20 cellular contexts compared by ENCODE assay signal in the genomic region with DNA sequence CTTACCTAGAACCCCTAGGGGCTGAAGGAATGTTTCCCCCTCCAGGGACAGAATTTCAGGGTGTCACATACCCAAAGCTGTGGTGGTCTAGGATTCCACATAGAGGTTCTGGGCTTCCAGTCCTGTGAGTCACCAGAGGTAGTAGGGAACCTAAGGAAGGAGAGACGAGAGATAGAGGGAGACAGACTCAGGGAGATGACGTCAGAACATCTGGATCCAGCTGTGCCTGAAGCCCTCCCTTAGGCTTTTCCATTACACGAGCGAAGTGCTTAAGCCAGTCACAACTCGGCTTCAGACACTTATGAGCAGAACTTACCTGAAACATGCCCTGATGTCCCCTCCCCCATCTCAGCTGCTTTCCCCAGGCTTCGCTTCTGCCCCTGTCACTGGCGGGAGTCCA. TPM values are rescaled to one million over a fixed set of nuclear protein-coding genes. Genes with fewer than 3 reads are reported as not detected.
"Had no signal": no experiment of that assay in that cellular context is flagged by ENCODE, and none has a peak within 500 bp of the region (broad histone marks: within the 10 kb centered on the region; RNA-seq: fewer than 3 reads in every experiment).

No MANE protein-coding gene starts in this region.

- H3K4me1 Mint-ChIP-seq: central memory CD8-positive, alpha-beta T cell had no signal

- H3K9me3 Mint-ChIP-seq: activated naive CD4-positive, alpha-beta T cell treated with anti-CD3 and anti-CD28 coated beads for 36 hours; central memory CD8-positive, alpha-beta T cell had no signal

- H3K4me3 Mint-ChIP-seq: activated CD8-positive, alpha-beta T cell treated with anti-CD3 and anti-CD28 coated beads, Interleukin-2, amount 10 ng/mL, durations not matched to agents 7 days and 5 days; activated naive CD4-positive, alpha-beta T cell treated with anti-CD3 and anti-CD28 coated beads for 36 hours; activated naive CD8-positive, alpha-beta T cell; brain; central memory CD8-positive, alpha-beta T cell; T-helper 17 cell; WTC11 had no signal

- H3K27me3 Mint-ChIP-seq: activated naive CD8-positive, alpha-beta T cell; central memory CD8-positive, alpha-beta T cell; T-helper 17 cell had no signal

- DNase-seq: activated CD4-positive, alpha-beta T cell treated with anti-CD3 and anti-CD28 coated beads for 48 hours; activated CD4-positive, alpha-beta T cell treated with anti-CD3 and anti-CD28 coated beads, Interleukin-2, amount 50 U/mL, for 4 hours; activated CD4-positive, CD25-positive, alpha-beta regulatory T cell treated with anti-CD3 and anti-CD28 coated beads, Interleukin-2, amount 50 U/mL, for 72 hours; activated CD8-positive, alpha-beta memory T cell treated with anti-CD3 and anti-CD28 coated beads, Interleukin-2, amount 50 U/mL, for 48 hours; activated CD8-positive, alpha-beta T cell treated with anti-CD3 and anti-CD28 coated beads, Interleukin-2, amount 10 ng/mL, durations not matched to agents 7 days and 5 days; activated effector memory CD4-positive, alpha-beta T cell treated with anti-CD3 and anti-CD28 coated beads, Interleukin-2, amount 50 U/mL, for 16 hours; activated naive CD4-positive, alpha-beta T cell treated with anti-CD3 and anti-CD28 coated beads for 36 hours; activated T-cell treated with anti-CD3 and anti-CD28 coated beads, Interleukin-2, amount 50 U/mL, for 1 hour; MM.1S; NK-92 treated with Interleukin-12 subunit alpha and Interleukin-12 subunit beta, amount 100 ng/mL, for 24 hours; SHP77 treated with DMSO at 0.1 percent for 48 hours; T-helper 17 cell; T-helper 9 cell had no signal

- H3K27ac Mint-ChIP-seq: activated CD8-positive, alpha-beta T cell treated with anti-CD3 and anti-CD28 coated beads, Interleukin-2, amount 10 ng/mL, durations not matched to agents 7 days and 5 days; activated naive CD4-positive, alpha-beta T cell treated with anti-CD3 and anti-CD28 coated beads for 36 hours; activated naive CD8-positive, alpha-beta T cell; brain; T-helper 17 cell; WTC11 had no signal

- FAIRE-seq: astrocyte, RCC 7860 had no signal

- H3K36me3 Mint-ChIP-seq: activated naive CD8-positive, alpha-beta T cell; WTC11 had no signal

RNA-seq across cellular contexts. Expression of a gene that starts 37.7 kb away (rescaled TPM):
- total RNA-seq: activated CD8-positive, alpha-beta T cell treated with anti-CD3 and anti-CD28 coated beads, Interleukin-2, amount 10 ng/mL, durations not matched to agents 7 days and 5 days; activated naive CD4-positive, alpha-beta T cell treated with anti-CD3 and anti-CD28 coated beads for 36 hours; astrocyte; SK-MEL-5; T-helper 17 cell; WTC11 had no signal

RNA-seq across cellular contexts. Expression of a gene that starts 55.1 kb away (rescaled TPM):
- total RNA-seq: activated CD8-positive, alpha-beta T cell treated with anti-CD3 and anti-CD28 coated beads, Interleukin-2, amount 10 ng/mL, durations not matched to agents 7 days and 5 days; activated naive CD4-positive, alpha-beta T cell treated with anti-CD3 and anti-CD28 coated beads for 36 hours; astrocyte; SK-MEL-5; T-helper 17 cell had no signal
